In genomic region chr12:78865297-78865955, GRCh38 we compare ENCODE assay signal across 9 cellular contexts. TPM values are rescaled to one million over a fixed set of nuclear protein-coding genes. Genes with fewer than 3 reads are reported as not detected.
A peak's percentile ranks its signal among the peaks of the same experiment; 100 is the strongest.
DNase-seq lines count a peak whose midpoint lies in the region; ATAC-seq and TF ChIP-seq lines count a peak whose summit lies in the region.
"Had no signal": no experiment of that assay in that cellular context is flagged by ENCODE, and none has a peak within 500 bp of the region (broad histone marks: within the 10 kb centered on the region; RNA-seq: fewer than 3 reads in every experiment).

No MANE protein-coding gene starts in this region.

- H3K9me3 Mint-ChIP-seq in MCF 10A (ENCODE audit: unreplicated experiment), result no peaks in the 10 kb centered on the region
- H3K9me3 Mint-ChIP-seq in CD8-positive, alpha-beta T cell, result no peaks in the 10 kb centered on the region

- H3K27ac Mint-ChIP-seq in MCF 10A (ENCODE audit: low read depth, unreplicated experiment), result no peak overlapping the region
- H3K27ac Mint-ChIP-seq in CD8-positive, alpha-beta T cell, result no peak overlapping the region

- intact Hi-C loops in MCF 10A (cut with micrococcal nuclease) (no loop called here), mucosa of descending colon (cut with DNase I, micrococcal nuclease) (no loop called here)
- intact Hi-C loops in CD8-positive, alpha-beta T cell (cut with DNase I, micrococcal nuclease), result no loop called here

- no peak overlapping the region for H2BK5ac ChIP-seq in mesendoderm (ENCODE audit: low read length)

- peaks cover 5% of the 10 kb centered on the region for H3K36me3 Mint-ChIP-seq in MCF 10A (ENCODE audit: insufficient read depth, unreplicated experiment)
- H3K36me3 Mint-ChIP-seq in CD8-positive, alpha-beta T cell, result no peaks in the 10 kb centered on the region

- H4K8ac ChIP-seq in mesendoderm (ENCODE audit: low read depth, low read length), result no peak overlapping the region

- no CpG with 5 or more reads among the region's 11 CpGs for WGBS in mesendoderm (ENCODE audit: extremely low coverage, insufficient coverage, low lambda C conversion rate)

- H3K36me3 ChIP-seq in HUES6 (ENCODE audit: control insufficient read depth, insufficient read depth, low read length) (no peaks in the 10 kb centered on the region), mesendoderm (ENCODE audit: control insufficient read depth, insufficient read depth, low read length) (no peaks in the 10 kb centered on the region), mucosa of descending colon (ENCODE audit: low read depth) (no peaks in the 10 kb centered on the region)
- no peaks in the 10 kb centered on the region for H3K36me3 ChIP-seq in CD8-positive, alpha-beta T cell (ENCODE audit: insufficient read depth, low read length)

- H3K9me3 ChIP-seq in AG04450 (ENCODE audit: control insufficient read depth, insufficient read depth, low read length), result no peaks in the 10 kb centered on the region; the same call in 1 of the 2 replicates
- H3K9me3 ChIP-seq in HUES6 (ENCODE audit: control insufficient read depth, insufficient read depth, low read depth, low read length), result no peaks in the 10 kb centered on the region
- no peaks in the 10 kb centered on the region for H3K9me3 ChIP-seq in CD8-positive, alpha-beta T cell (ENCODE audit: low read length)
- H3K9me3 ChIP-seq in mucosa of descending colon, result no peaks in the 10 kb centered on the region

- BruUV-seq in MCF 10A (replicated peaks; lab: Mats Ljungman, UMichigan), result no TSS peak

- no peaks in the 10 kb centered on the region for H3K27me3 ChIP-seq in AG04450 (ENCODE audit: control insufficient read depth, insufficient read depth, low read length)
- no peaks in the 10 kb centered on the region for H3K27me3 ChIP-seq in HUES6 (ENCODE audit: control insufficient read depth, insufficient read depth, low read length)
- no peaks in the 10 kb centered on the region for H3K27me3 ChIP-seq in mesendoderm (ENCODE audit: insufficient read depth, low read length, poor library complexity)
- H3K27me3 ChIP-seq in CD8-positive, alpha-beta T cell (ENCODE audit: insufficient read depth, low read length), result no peaks in the 10 kb centered on the region

- no peaks in the 10 kb centered on the region for H3K27me3 Mint-ChIP-seq in MCF 10A (ENCODE audit: insufficient read depth, unreplicated experiment)
- H3K27me3 Mint-ChIP-seq in CD8-positive, alpha-beta T cell (ENCODE audit: low read depth), result peaks cover 12% of the 10 kb centered on the region

- peak overlapping the region; percentile 46 for H3K4ac ChIP-seq in mesendoderm (ENCODE audit: low read depth, low read length)

- peak overlapping the region; percentile 75 for H3K4me2 ChIP-seq in mesendoderm (ENCODE audit: low read length)

- TF ChIP-seq CTCF in AG04450 (IDR thresholded peaks at IDR 0.05; ENCODE audit: low read depth, low read length), result no peak
- TF ChIP-seq CTCF in MCF 10A (IDR thresholded peaks at IDR 0.05; ENCODE audit: unreplicated experiment), result no peak
- TF ChIP-seq CTCF in CD8-positive, alpha-beta T cell (IDR thresholded peaks at IDR 0.05), result no peak
- no peak for TF ChIP-seq CTCF in mucosa of descending colon (IDR thresholded peaks at IDR 0.05)

- POLR2A ChIA-PET in AG04450 (lab: Yijun Ruan, JAX) (no interaction called here), MCF 10A (lab: Yijun Ruan, JAX) (no interaction called here)
- POLR2A ChIA-PET in CD8-positive, alpha-beta T cell (lab: Charles Lee), result no interaction called here

- H3K27ac ChIP-seq in AG04450 (ENCODE audit: low read depth, low read length) (no peak overlapping the region), HUES6 (ENCODE audit: low read depth, low read length) (peak overlapping the region; percentile 68; the same call in 1 of the 2 replicates), mesendoderm (ENCODE audit: low read depth, low read length) (no peak overlapping the region)
- no peak overlapping the region for H3K27ac ChIP-seq in CD8-positive, alpha-beta T cell (ENCODE audit: low read depth, low read length)

- CTCF ChIA-PET in AG04450 (lab: Charles Lee) (interaction anchor here (0.6 to 1.1 kb wide), 2 partner anchors 12 to 309 kb away, joined by 3 to 4 read pairs; no protein-coding TSS in a partner anchor), MCF 10A (lab: Yijun Ruan, JAX) (interaction anchor here (0.6 to 1.3 kb wide), 4 partner anchors 309 to 857 kb away, joined by 3 to 5 read pairs (median 4); no protein-coding TSS in a partner anchor)
- CTCF ChIA-PET in CD8-positive, alpha-beta T cell (lab: Charles Lee), result no interaction called here

- peak overlapping the region; percentile 53 for H3K4me3 Mint-ChIP-seq in MCF 10A (ENCODE audit: unreplicated experiment)
- no peak overlapping the region for H3K4me3 Mint-ChIP-seq in CD8-positive, alpha-beta T cell

- H3K9ac ChIP-seq in HUES6 (ENCODE audit: low read length) (peak overlapping the region; percentile 91), mesendoderm (ENCODE audit: low read length) (peak overlapping the region; percentile 77)

- H3K18ac ChIP-seq in mesendoderm (ENCODE audit: low read length), result no peak overlapping the region

- peak overlapping the region; percentile 87 for H3K56ac ChIP-seq in mesendoderm (ENCODE audit: low read length)

- H2AK5ac ChIP-seq in mesendoderm (ENCODE audit: low read length), result no peak overlapping the region

- H3K4me3 ChIP-seq in AG04450 (ENCODE audit: low read depth, low read length), result peak overlapping the region; percentile 87
- peak overlapping the region; percentile 99 for H3K4me3 ChIP-seq in HUES6 (ENCODE audit: low read depth, low read length)
- peak overlapping the region; percentile 77 for H3K4me3 ChIP-seq in mesendoderm (ENCODE audit: low read length)
- no peak overlapping the region for H3K4me3 ChIP-seq in CD8-positive, alpha-beta T cell (ENCODE audit: low read depth, low read length)
- no peak overlapping the region for H3K4me3 ChIP-seq in mucosa of descending colon

- ATAC-seq in HG03196 (IDR thresholded peaks at IDR 0.05; ENCODE audit: unreplicated experiment) (no peak), mucosa of descending colon (no peak)
- ATAC-seq in CD8-positive, alpha-beta T cell, result no peak

- H2BK120ac ChIP-seq in mesendoderm (ENCODE audit: low read depth, low read length), result no peak overlapping the region

- peaks cover 8% of the 10 kb centered on the region for H3K4me1 Mint-ChIP-seq in MCF 10A (ENCODE audit: insufficient read depth, unreplicated experiment)
- H3K4me1 Mint-ChIP-seq in CD8-positive, alpha-beta T cell (ENCODE audit: low read depth), result no peaks in the 10 kb centered on the region

- DNase-seq in AG04450 (ENCODE audit: low read depth, low spot score) (no peak), MCF 10A (ENCODE audit: unreplicated experiment) (no peak), mesendoderm (no peak), mucosa of descending colon (no peak), GM19240 (ENCODE audit: insufficient read length, low spot score) (no peak)
- DNase-seq in CD8-positive, alpha-beta T cell, result no peak
- DNase-seq: GF-D8 had no signal

- H3K79me1 ChIP-seq in mesendoderm (ENCODE audit: low read length), result no peaks in the 10 kb centered on the region

- H3K4me1 ChIP-seq in HUES6 (ENCODE audit: control insufficient read depth, insufficient read depth, low read length), result peaks cover 28% of the 10 kb centered on the region
- no peaks in the 10 kb centered on the region for H3K4me1 ChIP-seq in mesendoderm (ENCODE audit: control insufficient read depth, low read depth, low read length)
- H3K4me1 ChIP-seq in CD8-positive, alpha-beta T cell (ENCODE audit: insufficient read depth, low read length), result no peaks in the 10 kb centered on the region
- H3K4me1 ChIP-seq in mucosa of descending colon (ENCODE audit: low read depth), result peaks cover 5% of the 10 kb centered on the region

- H2BK15ac ChIP-seq in mesendoderm (replicated peaks; ENCODE audit: low read depth), result no peak overlapping the region

- no peak overlapping the region for H4K5ac ChIP-seq in mesendoderm (ENCODE audit: low read length)

- peaks cover 6% of the 10 kb centered on the region for H3K79me2 ChIP-seq in mesendoderm (ENCODE audit: control insufficient read depth, insufficient read depth, low read length)

- peak overlapping the region; percentile 54 for H3K23ac ChIP-seq in mesendoderm (ENCODE audit: low read length)

RNA-seq across cellular contexts. Expression of gene SYT1, which starts 0.9 kb away (rescaled TPM):
- 5.0 and 6.8 TPM in 2 replicates for polyA plus RNA-seq in AG04450 (2011; rRNA removed)
- 4.3 and 8.8 TPM in 2 replicates for polyA minus RNA-seq in AG04450 (2011; rRNA and poly(A)+ RNA removed)
- 7.4 and 10.4 TPM in 2 replicates for total RNA-seq in MCF 10A (2022)
- 13.2 TPM for polyA plus RNA-seq in mesendoderm (2013, experiment 1 of 2)
- 13.0 TPM for polyA plus RNA-seq in mesendoderm (2013, experiment 2 of 2)
- total RNA-seq in CD8-positive, alpha-beta T cell, result not detected
- 10 to 100 TPM in 1 of 3 donors, 1 to 10 TPM in 2; 1.4 to 11.8 (median 2.0) TPM for total RNA-seq in mucosa of descending colon

Comparison
In these comparisons a context has a peak if more than half of its experiments do, and no peak if none do; other contexts are left out.
1. H3K4me3 ChIP-seq: peak in AG04450 (single experiment), HUES6 (single experiment) and mesendoderm (single experiment); none in CD8-positive, alpha-beta T cell (single experiment) and mucosa of descending colon (single experiment).